Comparison of ENCODE assay signal across 8 cellular contexts in the genomic region with DNA sequence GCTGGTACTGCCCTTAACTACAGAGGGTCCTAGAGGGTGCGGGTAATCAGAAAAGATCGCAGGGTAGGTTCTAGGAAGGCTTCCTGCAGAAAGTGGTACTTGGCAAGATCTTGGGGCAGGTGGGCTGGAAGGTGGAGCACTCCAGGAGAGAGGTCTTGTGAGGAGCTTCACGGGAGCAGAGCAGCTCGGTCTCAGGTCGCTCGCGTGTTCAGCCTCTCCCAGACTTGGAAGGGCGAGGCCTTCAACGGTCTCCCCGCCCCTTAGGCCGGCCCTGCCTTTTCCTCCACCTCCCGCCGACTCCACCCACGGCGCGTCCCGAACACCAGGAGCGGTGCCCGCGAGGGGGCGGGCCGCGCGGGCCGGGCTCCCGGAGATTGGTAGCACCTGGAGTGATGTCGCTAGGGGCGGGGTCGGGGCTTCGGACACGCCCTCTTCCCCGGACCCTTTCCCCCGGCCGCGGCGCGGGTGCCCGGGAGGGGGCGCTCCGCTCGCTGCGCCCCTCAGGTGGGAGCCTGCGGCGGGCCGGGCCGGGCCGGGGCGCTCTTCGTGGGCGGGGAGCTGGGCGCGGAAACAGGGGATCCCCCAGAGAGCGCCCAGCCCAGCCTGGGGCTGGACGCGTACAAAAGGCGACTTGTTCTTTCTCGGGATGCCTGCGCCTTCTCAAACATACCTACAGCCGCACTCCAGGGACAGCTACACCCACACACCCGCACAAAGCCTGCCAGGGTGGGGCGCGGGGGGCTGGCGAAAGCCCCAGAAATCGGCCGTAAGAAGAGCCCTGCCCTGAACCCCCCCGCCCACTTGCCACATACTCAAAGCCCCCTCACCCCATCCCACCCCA. TPM values are rescaled to one million over a fixed set of nuclear protein-coding genes. Genes with fewer than 3 reads are reported as not detected.
DNase-seq lines count a peak whose midpoint lies in the region; ATAC-seq and TF ChIP-seq lines count a peak whose summit lies in the region.

No MANE protein-coding gene starts in this region.

- H3K9me3 ChIP-seq in lung (ENCODE audit: control insufficient read depth in 2 of 2, insufficient read depth in 1 of 2, low read length in 1 of 2): no peaks in the 10 kb centered on the region

- peak; percentile 95 for DNase-seq in NCI-H345 (lab: John Stamatoyannopoulos, UW)
- DNase-seq in activated CD4-positive, alpha-beta T cell treated with anti-CD3 and anti-CD28 coated beads, Interleukin-2, amount 50 U/mL, for 48 hours: peak; percentile 95 to 97
- peak in 9 of 10 donors; percentile 54 to 85 (median 76) for DNase-seq in dorsolateral prefrontal cortex
- DNase-seq in lung (ENCODE audit: low spot score): peak; percentile 96
- peak; percentile 82 for DNase-seq in stimulated activated CD8-positive, alpha-beta memory T cell treated with anti-CD3 and anti-CD28 coated beads, Interleukin-12 subunit alpha, Interleukin-12 subunit beta, amount 100 ng/mL, for 1 hour (ENCODE audit: low read depth)

- 5% methylated on average over 52 to 66 of the region's 66 CpGs for WGBS in lung, 2 donors

- H3K27ac ChIP-seq in ACC112 (ENCODE audit: low read depth, low read length) (no peak overlapping the region), dorsolateral prefrontal cortex (peak overlapping the region in 54 of 59 donors; percentile 2 to 95 (median 76)), lung (ENCODE audit: low read depth in 1 of 2, low read length in 1 of 2) (peak overlapping the region; percentile 71 to 89)

- peak in 49 of 56 donors; percentile 20 to 68 (median 48) for TF ChIP-seq CTCF in dorsolateral prefrontal cortex (IDR thresholded peaks at IDR 0.05 in 54 of 56, conservative IDR thresholded peaks at IDR 0.05 in 2 of 56; ENCODE audit: low read depth in 1 of 56, partially characterized antibody in 56 of 56)
- peak; percentile 15 for TF ChIP-seq CTCF in lung (IDR thresholded peaks at IDR 0.05; ENCODE audit: control extremely low read depth, extremely low read depth)

- intact Hi-C loops in dorsolateral prefrontal cortex (cut with DNase I): loop anchor here in 1 of 2 donors (5.0 kb wide), 1 partner anchor 41 kb away; no protein-coding TSS in a partner anchor

- peaks cover 77% of the 10 kb centered on the region for H3K79me2 ChIP-seq in ACC112 (ENCODE audit: control insufficient read depth, insufficient read depth, low read length, unreplicated experiment)

- H3K36me3 ChIP-seq in ACC112 (ENCODE audit: insufficient read depth, low read length) (no peaks in the 10 kb centered on the region), lung (ENCODE audit: control insufficient read depth in 2 of 2, insufficient read depth in 2 of 2, low read length in 2 of 2) (no peaks in the 10 kb centered on the region)

- peak overlapping the region; percentile 42 for H3K4me3 ChIP-seq in ACC112 (ENCODE audit: low read depth, low read length)
- H3K4me3 ChIP-seq in dorsolateral prefrontal cortex: peak overlapping the region in 54 of 59 donors; percentile 5 to 55 (median 36)
- no peak overlapping the region for H3K4me3 ChIP-seq in lung

- H3K27me3 ChIP-seq in ACC112 (ENCODE audit: insufficient read depth, low read length): no peaks in the 10 kb centered on the region
- H3K27me3 ChIP-seq in dorsolateral prefrontal cortex: no peaks in the 10 kb centered on the region
- H3K27me3 ChIP-seq in lung (ENCODE audit: control insufficient read depth, insufficient read depth): no peaks in the 10 kb centered on the region

- peak; percentile 86 for ATAC-seq in GM18861 (IDR thresholded peaks at IDR 0.05; ENCODE audit: unreplicated experiment)
- peak; percentile 86 for ATAC-seq in HG03066 (IDR thresholded peaks at IDR 0.05; ENCODE audit: low read depth, unreplicated experiment)
- ATAC-seq in lung (ENCODE audit: insufficient read depth, low FRiP score): peak; percentile 92

- H3K4me1 ChIP-seq in ACC112 (ENCODE audit: control insufficient read depth, insufficient read depth, low read length, unreplicated experiment): peaks cover 91% of the 10 kb centered on the region
- peaks cover 38 to 49% of the 10 kb centered on the region in 2 donors for H3K4me1 ChIP-seq in lung (ENCODE audit: control insufficient read depth in 2 of 2, insufficient read depth in 2 of 2, low read length in 2 of 2)

- no peak overlapping the region for H2AFZ ChIP-seq in ACC112 (ENCODE audit: low read length, unreplicated experiment)

RNA-seq across cellular contexts. Expression of gene AHDC1, which starts 35.5 kb away (rescaled TPM):
- total RNA-seq in dorsolateral prefrontal cortex (100 to 1,000 TPM in 21 of 120 experiments, 10 to 100 TPM in 99; 57.6 to 160 (median 87.2) TPM), lung (10 to 100 TPM; 31.8 to 37.9 TPM)
- 10 to 100 TPM; 10.3 to 11.8 TPM for polyA plus RNA-seq in lung
